In the genomic region with DNA sequence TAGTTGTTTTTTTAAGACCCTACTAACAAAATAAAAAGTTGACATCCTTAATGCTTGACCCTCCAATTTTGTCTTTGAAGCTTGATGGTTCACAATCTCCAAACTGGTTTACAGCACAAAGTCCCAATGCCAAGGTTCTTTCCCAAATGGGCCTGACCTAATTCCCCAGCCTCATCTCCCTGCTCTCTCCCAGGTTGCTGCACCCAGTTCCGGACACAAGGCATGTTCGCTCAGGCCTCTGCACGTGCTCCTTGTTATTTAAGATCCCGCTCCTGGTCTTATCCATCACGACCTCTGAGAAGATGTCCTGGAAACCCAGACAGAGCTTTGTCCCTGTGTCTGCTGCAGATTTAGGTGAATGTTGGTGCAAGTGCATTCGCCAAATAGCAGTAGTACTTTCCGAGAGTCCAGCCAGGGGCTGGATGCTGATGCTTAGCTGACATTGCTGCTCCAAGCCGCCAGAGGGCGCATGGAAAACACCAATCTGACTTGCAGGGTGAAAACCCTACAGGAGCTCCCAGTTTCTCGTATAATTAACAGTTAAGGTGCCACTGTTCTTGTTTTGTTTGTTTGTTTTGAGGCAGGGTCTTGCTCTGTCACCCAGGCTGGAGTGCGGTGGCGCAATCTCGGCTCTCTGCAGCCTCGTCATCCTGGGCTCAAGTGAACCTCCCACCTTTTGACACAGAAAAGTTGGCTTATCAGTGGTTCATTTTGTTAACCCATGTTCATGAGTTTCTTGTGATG, we compare ENCODE assay signal across 1 cellular context.
TF ChIP-seq lines count a peak whose summit lies in the region.

No MANE protein-coding gene starts in this region.

TF ChIP-seq in GM12878, 131 proteins besides CTCF, POLR2A, EP300 and RAD21 (continued from another document):
- TF ChIP-seq SMARCA5 (IDR thresholded peaks at IDR 0.05) = 0 out of 2 replicates have a peak, but pooled peaks have one; percentile 13
- TF ChIP-seq, protein P1, sequence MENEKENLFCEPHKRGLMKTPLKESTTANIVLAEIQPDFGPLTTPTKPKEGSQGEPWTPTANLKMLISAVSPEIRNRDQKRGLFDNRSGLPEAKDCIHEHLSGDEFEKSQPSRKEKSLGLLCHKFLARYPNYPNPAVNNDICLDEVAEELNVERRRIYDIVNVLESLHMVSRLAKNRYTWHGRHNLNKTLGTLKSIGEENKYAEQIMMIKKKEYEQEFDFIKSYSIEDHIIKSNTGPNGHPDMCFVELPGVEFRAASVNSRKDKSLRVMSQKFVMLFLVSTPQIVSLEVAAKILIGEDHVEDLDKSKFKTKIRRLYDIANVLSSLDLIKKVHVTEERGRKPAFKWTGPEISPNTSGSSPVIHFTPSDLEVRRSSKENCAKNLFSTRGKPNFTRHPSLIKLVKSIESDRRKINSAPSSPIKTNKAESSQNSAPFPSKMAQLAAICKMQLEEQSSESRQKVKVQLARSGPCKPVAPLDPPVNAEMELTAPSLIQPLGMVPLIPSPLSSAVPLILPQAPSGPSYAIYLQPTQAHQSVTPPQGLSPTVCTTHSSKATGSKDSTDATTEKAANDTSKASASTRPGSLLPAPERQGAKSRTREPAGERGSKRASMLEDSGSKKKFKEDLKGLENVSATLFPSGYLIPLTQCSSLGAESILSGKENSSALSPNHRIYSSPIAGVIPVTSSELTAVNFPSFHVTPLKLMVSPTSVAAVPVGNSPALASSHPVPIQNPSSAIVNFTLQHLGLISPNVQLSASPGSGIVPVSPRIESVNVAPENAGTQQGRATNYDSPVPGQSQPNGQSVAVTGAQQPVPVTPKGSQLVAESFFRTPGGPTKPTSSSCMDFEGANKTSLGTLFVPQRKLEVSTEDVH (IDR thresholded peaks at IDR 0.05; ENCODE audit: low read depth, partially characterized antibody) = no peak
- peak; percentile 76; the same call in 1 of the 2 replicates for TF ChIP-seq YY1 (IDR thresholded peaks at IDR 0.05; ENCODE audit: low read depth, low read length)
- 0 out of 2 replicates have a peak, but pooled peaks have one; percentile 16 for TF ChIP-seq RUNX3 (IDR thresholded peaks at IDR 0.05; ENCODE audit: low read length)
- TF ChIP-seq IRF4 (IDR thresholded peaks at IDR 0.05; ENCODE audit: low read depth, low read length) = peak; percentile 59; the same call in 1 of the 2 replicates
